In the genomic region with DNA sequence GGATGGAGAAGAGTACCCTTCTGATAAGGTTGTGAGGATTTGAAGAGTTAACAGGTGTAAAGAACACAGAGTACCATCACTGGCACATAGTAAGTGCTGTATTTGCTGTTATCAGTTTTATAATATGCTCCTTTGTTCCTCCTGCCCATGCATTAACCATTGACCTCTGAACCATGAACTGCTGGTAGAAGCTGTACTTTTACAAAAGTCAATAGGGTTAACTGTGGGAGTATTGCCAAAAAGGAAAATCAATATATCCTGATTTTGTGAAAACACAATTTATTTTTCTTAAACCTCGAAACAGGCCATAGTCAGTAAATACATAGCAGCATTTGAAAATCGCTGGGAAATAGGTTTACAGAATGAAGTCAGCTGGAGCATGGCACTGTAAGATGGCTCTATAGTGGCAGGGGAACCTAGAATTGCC, we compare ENCODE assay signal across 1 cellular context.
TF ChIP-seq lines count a peak whose summit lies in the region.

No MANE protein-coding gene starts in this region.

TF ChIP-seq in liver, 16 proteins besides CTCF, POLR2A, EP300 and RAD21 (continued from another document):
- TF ChIP-seq, protein P1, sequence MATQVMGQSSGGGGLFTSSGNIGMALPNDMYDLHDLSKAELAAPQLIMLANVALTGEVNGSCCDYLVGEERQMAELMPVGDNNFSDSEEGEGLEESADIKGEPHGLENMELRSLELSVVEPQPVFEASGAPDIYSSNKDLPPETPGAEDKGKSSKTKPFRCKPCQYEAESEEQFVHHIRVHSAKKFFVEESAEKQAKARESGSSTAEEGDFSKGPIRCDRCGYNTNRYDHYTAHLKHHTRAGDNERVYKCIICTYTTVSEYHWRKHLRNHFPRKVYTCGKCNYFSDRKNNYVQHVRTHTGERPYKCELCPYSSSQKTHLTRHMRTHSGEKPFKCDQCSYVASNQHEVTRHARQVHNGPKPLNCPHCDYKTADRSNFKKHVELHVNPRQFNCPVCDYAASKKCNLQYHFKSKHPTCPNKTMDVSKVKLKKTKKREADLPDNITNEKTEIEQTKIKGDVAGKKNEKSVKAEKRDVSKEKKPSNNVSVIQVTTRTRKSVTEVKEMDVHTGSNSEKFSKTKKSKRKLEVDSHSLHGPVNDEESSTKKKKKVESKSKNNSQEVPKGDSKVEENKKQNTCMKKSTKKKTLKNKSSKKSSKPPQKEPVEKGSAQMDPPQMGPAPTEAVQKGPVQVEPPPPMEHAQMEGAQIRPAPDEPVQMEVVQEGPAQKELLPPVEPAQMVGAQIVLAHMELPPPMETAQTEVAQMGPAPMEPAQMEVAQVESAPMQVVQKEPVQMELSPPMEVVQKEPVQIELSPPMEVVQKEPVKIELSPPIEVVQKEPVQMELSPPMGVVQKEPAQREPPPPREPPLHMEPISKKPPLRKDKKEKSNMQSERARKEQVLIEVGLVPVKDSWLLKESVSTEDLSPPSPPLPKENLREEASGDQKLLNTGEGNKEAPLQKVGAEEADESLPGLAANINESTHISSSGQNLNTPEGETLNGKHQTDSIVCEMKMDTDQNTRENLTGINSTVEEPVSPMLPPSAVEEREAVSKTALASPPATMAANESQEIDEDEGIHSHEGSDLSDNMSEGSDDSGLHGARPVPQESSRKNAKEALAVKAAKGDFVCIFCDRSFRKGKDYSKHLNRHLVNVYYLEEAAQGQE (IDR thresholded peaks at IDR 0.05), result peak; percentile 55
- TF ChIP-seq HNF4A (conservative IDR thresholded peaks at IDR 0.05) (peak; percentile 88 to 97), JUND (IDR thresholded peaks at IDR 0.05) (peak; percentile 36 to 74), HNF4G (IDR thresholded peaks at IDR 0.05) (peak; percentile 57), FOXA1 (IDR thresholded peaks at IDR 0.05) (peak; percentile 93), SP1 (IDR thresholded peaks at IDR 0.05) (peak; percentile 83), YY1 (IDR thresholded peaks at IDR 0.05) (peak; percentile 77), GABPA (IDR thresholded peaks at IDR 0.05 in 1 of 2, conservative IDR thresholded peaks at IDR 0.05 in 1 of 2) (no peak)
- TF ChIP-seq, protein P2, sequence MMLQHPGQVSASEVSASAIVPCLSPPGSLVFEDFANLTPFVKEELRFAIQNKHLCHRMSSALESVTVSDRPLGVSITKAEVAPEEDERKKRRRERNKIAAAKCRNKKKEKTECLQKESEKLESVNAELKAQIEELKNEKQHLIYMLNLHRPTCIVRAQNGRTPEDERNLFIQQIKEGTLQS (IDR thresholded peaks at IDR 0.05), result no peak
